In genomic region chr6:155314773-155315515, GRCh38 we compare ENCODE assay signal across 9 cellular contexts. TPM values are rescaled to one million over a fixed set of nuclear protein-coding genes. Genes with fewer than 3 reads are reported as not detected.
DNase-seq lines count a peak whose midpoint lies in the region; ATAC-seq and TF ChIP-seq lines count a peak whose summit lies in the region.
"Had no signal": no experiment of that assay in that cellular context is flagged by ENCODE, and none has a peak within 500 bp of the region (broad histone marks: within the 10 kb centered on the region; RNA-seq: fewer than 3 reads in every experiment).

No MANE protein-coding gene starts in this region.

- H3K36me3 Mint-ChIP-seq in mesothelial cell of epicardium: no peaks in the 10 kb centered on the region
- H3K36me3 Mint-ChIP-seq in stimulated activated naive CD8-positive, alpha-beta T cell treated with anti-CD3 and anti-CD28 coated beads, Interleukin-15, Interleukin-2, amounts not matched to agents 100 ng/mL and 50 ng/mL, for 24 hours (ENCODE audit: low read depth): peaks cover 26% of the 10 kb centered on the region

- H3K27ac Mint-ChIP-seq in mesothelial cell of epicardium: peak overlapping the region; percentile 97
- H3K27ac Mint-ChIP-seq in stimulated activated naive CD8-positive, alpha-beta T cell treated with anti-CD3 and anti-CD28 coated beads, Interleukin-15, Interleukin-2, amounts not matched to agents 100 ng/mL and 50 ng/mL, for 24 hours: peak overlapping the region; percentile 97

- DNase-seq in AML-193 (lab: John Stamatoyannopoulos, UW) (peak; percentile 97 to 98), NCI-H2171 (lab: John Stamatoyannopoulos, UW) (peak; percentile 78), mesothelial cell of epicardium (ENCODE audit: low spot score in 2 of 2, unreplicated experiment in 2 of 2) (no peak)
- DNase-seq in effector CD8-positive, alpha-beta T cell (lab: John Stamatoyannopoulos, UW): peak; percentile 16

- peaks cover 11% of the 10 kb centered on the region for H3K9me3 Mint-ChIP-seq in mesothelial cell of epicardium
- H3K9me3 Mint-ChIP-seq in stimulated activated naive CD8-positive, alpha-beta T cell treated with anti-CD3 and anti-CD28 coated beads, Interleukin-15, Interleukin-2, amounts not matched to agents 100 ng/mL and 50 ng/mL, for 24 hours: no peaks in the 10 kb centered on the region

- TF ChIP-seq CTCF in VCaP (conservative IDR thresholded peaks at IDR 0.05): no peak
- no peak for TF ChIP-seq CTCF in mesothelial cell of epicardium (IDR thresholded peaks at IDR 0.05; ENCODE audit: unreplicated experiment)

- no peaks in the 10 kb centered on the region for H3K27me3 Mint-ChIP-seq in mesothelial cell of epicardium (ENCODE audit: low read depth)
- H3K27me3 Mint-ChIP-seq in stimulated activated naive CD8-positive, alpha-beta T cell treated with anti-CD3 and anti-CD28 coated beads, Interleukin-15, Interleukin-2, amounts not matched to agents 100 ng/mL and 50 ng/mL, for 24 hours: no peaks in the 10 kb centered on the region

- H3K27ac ChIP-seq in VCaP: peak overlapping the region; percentile 86

- H3K4me3 Mint-ChIP-seq in mesothelial cell of epicardium: peak overlapping the region; percentile 99
- H3K4me3 Mint-ChIP-seq in stimulated activated naive CD8-positive, alpha-beta T cell treated with anti-CD3 and anti-CD28 coated beads, Interleukin-15, Interleukin-2, amounts not matched to agents 100 ng/mL and 50 ng/mL, for 24 hours: peak overlapping the region; percentile 95

- ATAC-seq in GM18868 (IDR thresholded peaks at IDR 0.05; ENCODE audit: unreplicated experiment) (peak; percentile 62), HG03095 (IDR thresholded peaks at IDR 0.05; ENCODE audit: unreplicated experiment) (peak; percentile 50)

- peaks cover 28% of the 10 kb centered on the region for H3K4me1 Mint-ChIP-seq in mesothelial cell of epicardium
- H3K4me1 Mint-ChIP-seq in stimulated activated naive CD8-positive, alpha-beta T cell treated with anti-CD3 and anti-CD28 coated beads, Interleukin-15, Interleukin-2, amounts not matched to agents 100 ng/mL and 50 ng/mL, for 24 hours (ENCODE audit: low read depth): peaks cover 53% of the 10 kb centered on the region

RNA-seq across cellular contexts. Expression of gene TFB1M, which starts 0.7 kb away (rescaled TPM):
- total RNA-seq in mesothelial cell of epicardium: 22.9 to 27.9 TPM (median 27.0 TPM) in 3 replicates

RNA-seq across cellular contexts. Expression of gene CLDN20, which starts 51.1 kb away (rescaled TPM):
- total RNA-seq in mesothelial cell of epicardium: not detected in 3 replicates
- total RNA-seq: T-helper 2 cell treated with Interferon-gamma antibody and Interleukin-4, amounts not matched to agents 100 ng/mL and 5 ng/mL, for 36 hours had no signal

Comparison
In these comparisons a context has a peak if more than half of its experiments do, and no peak if none do; other contexts are left out.
1. DNase-seq: peak in AML-193 (2 of 2), NCI-H2171 (single experiment) and effector CD8-positive, alpha-beta T cell (single experiment); none in mesothelial cell of epicardium (0 of 2).